ENCODE assay signal across 15 cellular contexts in genomic region chr17:4514779-4515178, GRCh38. TPM values are rescaled to one million over a fixed set of nuclear protein-coding genes. Genes with fewer than 3 reads are reported as not detected.
"Had no signal": no experiment of that assay in that cellular context is flagged by ENCODE, and none has a peak within 500 bp of the region (broad histone marks: within the 10 kb centered on the region; RNA-seq: fewer than 3 reads in every experiment).

No MANE protein-coding gene starts in this region.

- H3K36me3 Mint-ChIP-seq: activated naive CD4-positive, alpha-beta T cell treated with anti-CD3 and anti-CD28 coated beads, Interleukin-2, amount 10 ng/mL, durations not matched to agents 7 days and 5 days; WTC11 had no signal

- H3K27me3 Mint-ChIP-seq: activated CD4-positive, alpha-beta T cell treated with anti-CD3 and anti-CD28 coated beads, Interleukin-2, amount 10 ng/mL, durations not matched to agents 7 days and 5 days had no signal

- H3K4me3 Mint-ChIP-seq: activated CD4-positive, alpha-beta T cell treated with anti-CD3 and anti-CD28 coated beads, Interleukin-2, amount 10 ng/mL, durations not matched to agents 7 days and 5 days; activated naive CD4-positive, alpha-beta T cell treated with anti-CD3 and anti-CD28 coated beads, Interleukin-2, amount 10 ng/mL, durations not matched to agents 7 days and 5 days; nephron progenitor cell; WTC11 had no signal

- H3K9me3 Mint-ChIP-seq: activated CD4-positive, alpha-beta T cell treated with anti-CD3 and anti-CD28 coated beads, Interleukin-2, amount 10 ng/mL, durations not matched to agents 7 days and 5 days; activated naive CD4-positive, alpha-beta T cell treated with anti-CD3 and anti-CD28 coated beads, Interleukin-2, amount 10 ng/mL, durations not matched to agents 7 days and 5 days; activated T-helper 2 cell treated with anti-CD3 and anti-CD28 coated beads, Interferon-gamma antibody, Interleukin-2, Interleukin-4, amounts not matched to agents 10 μg/mL and 5 μg/mL and 100 μg/mL, durations not matched to agents 14 hours and 24 hours and 36 hours; nephron progenitor cell; WTC11 had no signal

- ATAC-seq: left cardiac atrium had no signal

- H3K27ac Mint-ChIP-seq: activated CD4-positive, alpha-beta T cell treated with anti-CD3 and anti-CD28 coated beads, Interleukin-2, amount 10 ng/mL, durations not matched to agents 7 days and 5 days; activated naive CD4-positive, alpha-beta T cell treated with anti-CD3 and anti-CD28 coated beads, Interleukin-2, amount 10 ng/mL, durations not matched to agents 7 days and 5 days; activated T-helper 2 cell treated with anti-CD3 and anti-CD28 coated beads, Interferon-gamma antibody, Interleukin-2, Interleukin-4, amounts not matched to agents 10 μg/mL and 5 μg/mL and 100 μg/mL, durations not matched to agents 14 hours and 24 hours and 36 hours; nephron progenitor cell; WTC11 had no signal

- DNase-seq: activated CD4-positive, alpha-beta T cell treated with anti-CD3 and anti-CD28 coated beads, Interleukin-2, amount 10 ng/mL, durations not matched to agents 7 days and 5 days; activated naive CD4-positive, alpha-beta T cell treated with anti-CD3 and anti-CD28 coated beads, Interleukin-2, amount 10 ng/mL, durations not matched to agents 7 days and 5 days; central memory CD4-positive, alpha-beta T cell; cortex of kidney; effector memory CD4-positive, alpha-beta T cell; hippocampal formation; left cardiac atrium; mesenchymal stem cell; nephron progenitor cell; T1000 had no signal

RNA-seq across cellular contexts. Expression of gene SPNS2, which starts 16.1 kb away (rescaled TPM):
- total RNA-seq: osteocyte had no signal

RNA-seq across cellular contexts. Expression of gene GGT6, which starts 45.6 kb away (rescaled TPM):
- total RNA-seq: activated CD4-positive, alpha-beta T cell treated with anti-CD3 and anti-CD28 coated beads, Interleukin-2, amount 10 ng/mL, durations not matched to agents 7 days and 5 days; activated T-helper 2 cell treated with anti-CD3 and anti-CD28 coated beads, Interferon-gamma antibody, Interleukin-2, Interleukin-4, amounts not matched to agents 10 μg/mL and 5 μg/mL and 100 μg/mL, durations not matched to agents 14 hours and 24 hours and 36 hours; left cardiac atrium; osteocyte; skeletal muscle tissue; subcutaneous adipose tissue had no signal
